Comparison of ENCODE assay signal across 8 cellular contexts in genomic region chr3:52153389-52154096, GRCh38. TPM values are rescaled to one million over a fixed set of nuclear protein-coding genes. Genes with fewer than 3 reads are reported as not detected.
DNase-seq lines count a peak whose midpoint lies in the region; ATAC-seq and TF ChIP-seq lines count a peak whose summit lies in the region.

No MANE protein-coding gene starts in this region.

- no peaks in the 10 kb centered on the region for H3K9me3 Mint-ChIP-seq in CD8-positive, alpha-beta memory T cell
- H3K9me3 Mint-ChIP-seq in T-helper 2 cell treated with Interferon-gamma antibody and Interleukin-4, amounts not matched to agents 5 μg/mL and 100 μg/mL, for 36 hours, result no peaks in the 10 kb centered on the region
- no peaks in the 10 kb centered on the region for H3K9me3 Mint-ChIP-seq in osteocyte (ENCODE audit: unreplicated experiment)

- no peaks in the 10 kb centered on the region for H3K9me3 ChIP-seq in CD8-positive, alpha-beta memory T cell (ENCODE audit: low read length)

- peak overlapping the region; percentile 92 to 98 (median 95) for H3K4me3 Mint-ChIP-seq in CD8-positive, alpha-beta memory T cell
- peak overlapping the region; percentile 90 for H3K4me3 Mint-ChIP-seq in T-helper 2 cell treated with Interferon-gamma antibody and Interleukin-4, amounts not matched to agents 5 μg/mL and 100 μg/mL, for 36 hours
- peak overlapping the region; percentile 92 for H3K4me3 Mint-ChIP-seq in osteocyte (ENCODE audit: unreplicated experiment)

- CTCF ChIA-PET in CD8-positive, alpha-beta memory T cell (lab: Charles Lee), result interaction anchor here (0.8 to 1.6 kb wide), 4 partner anchors 9 to 153 kb away, joined by 3 to 4 read pairs (median 3); no protein-coding TSS in a partner anchor

- no peaks in the 10 kb centered on the region for H3K27me3 Mint-ChIP-seq in CD8-positive, alpha-beta memory T cell
- no peaks in the 10 kb centered on the region for H3K27me3 Mint-ChIP-seq in T-helper 2 cell treated with Interferon-gamma antibody and Interleukin-4, amounts not matched to agents 5 μg/mL and 100 μg/mL, for 36 hours (ENCODE audit: low read depth)
- no peaks in the 10 kb centered on the region for H3K27me3 Mint-ChIP-seq in osteocyte (ENCODE audit: unreplicated experiment)

- H3K36me3 ChIP-seq in CD8-positive, alpha-beta memory T cell (ENCODE audit: insufficient read depth, low read length), result no peaks in the 10 kb centered on the region

- H3K27ac Mint-ChIP-seq in CD8-positive, alpha-beta memory T cell, result peak overlapping the region in 6 of 8 donors; percentile 24 to 98 (median 74)
- H3K27ac Mint-ChIP-seq in T-helper 2 cell treated with Interferon-gamma antibody and Interleukin-4, amounts not matched to agents 5 μg/mL and 100 μg/mL, for 36 hours, result peak overlapping the region; percentile 96
- peak overlapping the region; percentile 71 for H3K27ac Mint-ChIP-seq in osteocyte (ENCODE audit: unreplicated experiment)

- peaks cover 7 to 17% (median 8%) of the 10 kb centered on the region in 3 donors for H3K4me1 Mint-ChIP-seq in CD8-positive, alpha-beta memory T cell
- peaks cover 22% of the 10 kb centered on the region for H3K4me1 Mint-ChIP-seq in T-helper 2 cell treated with Interferon-gamma antibody and Interleukin-4, amounts not matched to agents 5 μg/mL and 100 μg/mL, for 36 hours (ENCODE audit: low read depth)
- H3K4me1 Mint-ChIP-seq in osteocyte (ENCODE audit: unreplicated experiment), result peaks cover 14% of the 10 kb centered on the region

- H3K4me3 ChIP-seq in CD8-positive, alpha-beta memory T cell (ENCODE audit: low read length), result peak overlapping the region; percentile 95

- DNase-seq in CD8-positive, alpha-beta memory T cell, result no peak
- DNase-seq in Kasumi-1 (lab: John Stamatoyannopoulos, UW) (peak; percentile 12 to 26), fibroblast of peridontal ligament (ENCODE audit: extremely low read depth) (peak; percentile 9), osteocyte (ENCODE audit: extremely low spot score, unreplicated experiment) (no peak), posterior vena cava (ENCODE audit: low spot score) (no peak)
- DNase-seq in T-helper 2 cell treated with Interferon-gamma antibody and Interleukin-4, amounts not matched to agents 5 μg/mL and 100 μg/mL, for 36 hours (ENCODE audit: low spot score), result peak; percentile 11

- no peak for TF ChIP-seq CTCF in osteocyte (IDR thresholded peaks at IDR 0.05)

- H3K4me1 ChIP-seq in CD8-positive, alpha-beta memory T cell (ENCODE audit: insufficient read depth, low read length), result peaks cover 10% of the 10 kb centered on the region

- intact Hi-C loops in posterior vena cava (cut with DNase I), result no loop called here

- ATAC-seq in GM21360 (IDR thresholded peaks at IDR 0.05; ENCODE audit: unreplicated experiment) (peak; percentile 16), GM19455 (IDR thresholded peaks at IDR 0.05; ENCODE audit: unreplicated experiment) (no peak)

- no peaks in the 10 kb centered on the region for H3K27me3 ChIP-seq in CD8-positive, alpha-beta memory T cell (ENCODE audit: insufficient read depth, low read length, poor library complexity, severe bottlenecking)

- H3K27ac ChIP-seq in CD8-positive, alpha-beta memory T cell (ENCODE audit: low read depth, low read length), result peak overlapping the region; percentile 84

- POLR2A ChIA-PET in CD8-positive, alpha-beta memory T cell (lab: Charles Lee), result interaction anchor here (1.0 to 1.4 kb wide), 3 partner anchors 44 to 100 kb away, joined by 3 to 6 read pairs (median 5); partner anchors contain the start of gene ALAS1

- peaks cover 0 to 6% (median 0%) of the 10 kb centered on the region in 3 donors for H3K36me3 Mint-ChIP-seq in CD8-positive, alpha-beta memory T cell
- peaks cover 7% of the 10 kb centered on the region for H3K36me3 Mint-ChIP-seq in T-helper 2 cell treated with Interferon-gamma antibody and Interleukin-4, amounts not matched to agents 5 μg/mL and 100 μg/mL, for 36 hours (ENCODE audit: low read depth)
- no peaks in the 10 kb centered on the region for H3K36me3 Mint-ChIP-seq in osteocyte (ENCODE audit: unreplicated experiment)

RNA-seq across cellular contexts. Expression of gene POC1A, which starts 0.7 kb away (rescaled TPM):
- total RNA-seq in CD8-positive, alpha-beta memory T cell, result 10 to 100 TPM; 22.6 to 22.7 TPM
- polyA plus RNA-seq in CD8-positive, alpha-beta memory T cell, result 1.5 TPM
- 4.9 and 5.1 TPM in 2 replicates for total RNA-seq in osteocyte
- 1 to 10 TPM; 1.7 to 1.9 TPM for total RNA-seq in posterior vena cava

RNA-seq across cellular contexts. Expression of gene ALAS1, which starts 44.4 kb away (rescaled TPM):
- total RNA-seq in CD8-positive, alpha-beta memory T cell, result 10 to 100 TPM; 72.2 to 73.0 TPM
- 32.9 TPM for polyA plus RNA-seq in CD8-positive, alpha-beta memory T cell
- total RNA-seq in osteocyte, result 34.8 and 36.2 TPM in 2 replicates
- 10 to 100 TPM; 28.5 to 31.4 TPM for total RNA-seq in posterior vena cava

Comparison
In these comparisons a context has a peak if more than half of its experiments do, and no peak if none do; other contexts are left out.
1. DNase-seq: peak in Kasumi-1 (2 of 2), T-helper 2 cell treated with Interferon-gamma antibody and Interleukin-4, amounts not matched to agents 5 μg/mL and 100 μg/mL, for 36 hours (single experiment) and fibroblast of peridontal ligament (single experiment); none in CD8-positive, alpha-beta memory T cell (0 of 5), osteocyte (single experiment) and posterior vena cava (single experiment).
2. Peak in every context shown above with its lines, with median percentiles within 50 percentile points of each other: H3K27ac Mint-ChIP-seq and H3K4me3 Mint-ChIP-seq.